In the genomic region with DNA sequence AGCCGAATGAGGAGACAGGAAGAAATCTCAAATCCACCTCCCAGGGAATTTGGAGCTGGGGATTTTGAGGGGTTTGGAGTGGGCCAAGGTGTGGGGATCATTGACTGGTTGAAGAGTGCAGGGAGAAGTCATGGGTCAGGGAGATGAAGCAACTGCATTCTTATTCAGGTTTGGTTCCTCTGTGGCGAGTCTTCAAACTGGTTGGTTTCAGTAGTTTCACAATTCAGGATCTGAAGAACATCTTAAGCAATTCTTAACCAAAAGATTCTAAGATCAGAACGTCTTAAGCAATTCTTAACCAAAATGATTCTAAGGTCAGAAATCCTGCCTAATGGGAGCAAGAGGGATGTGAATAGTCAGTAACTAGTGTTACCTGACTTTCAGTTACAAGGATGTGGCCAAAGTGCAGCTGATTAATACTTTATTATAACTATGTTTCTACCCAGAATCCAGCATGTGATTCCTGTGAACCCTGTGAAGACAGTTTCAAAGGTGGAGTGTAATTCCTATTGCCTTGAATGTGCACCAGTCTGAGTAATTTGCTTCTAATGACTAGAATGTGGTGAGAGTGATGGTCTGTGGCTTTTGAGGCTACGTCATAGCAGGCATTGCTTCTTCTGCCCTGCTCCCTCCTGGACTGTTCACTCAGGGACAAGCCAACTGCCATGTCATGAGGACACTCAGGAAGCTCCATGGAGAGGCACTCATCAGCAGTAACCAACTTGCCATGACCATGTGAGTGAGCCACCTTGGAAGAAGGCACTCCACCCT, we compare ENCODE assay signal across 15 cellular contexts.
A peak's percentile ranks its signal among the peaks of the same experiment; 100 is the strongest.
DNase-seq lines count a peak whose midpoint lies in the region; ATAC-seq, FAIRE-seq and TF ChIP-seq lines count a peak whose summit lies in the region.
"Had no signal": no experiment of that assay in that cellular context is flagged by ENCODE, and none has a peak within 500 bp of the region (broad histone marks: within the 10 kb centered on the region; RNA-seq: fewer than 3 reads in every experiment).

No MANE protein-coding gene starts in this region.

- H3K4me3 ChIP-seq in AG09309 (ENCODE audit: control insufficient read depth, low read depth, low read length), result no peak overlapping the region
- H3K4me3 ChIP-seq in SJCRH30, result no peak overlapping the region

- H3K9me3 Mint-ChIP-seq in HFFc6 (no peaks in the 10 kb centered on the region), WTC11 (peaks cover 9% of the 10 kb centered on the region)

- CTCF ChIA-PET in WTC11 (lab: Charles Lee), result interaction anchor here (1.2 to 6.4 kb wide), 2 partner anchors 9 to 62 kb away, joined by 3 to 39 read pairs; a partner anchor contains a TSS
- CTCF ChIA-PET in RWPE1 (lab: Yijun Ruan, JAX), result no interaction called here

- H3K4me1 Mint-ChIP-seq in HFFc6 (ENCODE audit: low read depth) (peaks cover 13% of the 10 kb centered on the region), WTC11 (peaks cover 51% of the 10 kb centered on the region)

- H3K4me1 ChIP-seq in SJCRH30, result peaks cover 6% of the 10 kb centered on the region

- DNase-seq in AG09309 (ENCODE audit: low read depth), result peak; percentile 16
- DNase-seq in HFFc6, result peak; percentile 64
- DNase-seq in WTC11 (ENCODE audit: low spot score), result no peak
- DNase-seq in kidney tubule cell (ENCODE audit: low spot score), result peak; percentile 59
- no peak for DNase-seq in SHP77 (lab: John Stamatoyannopoulos, UW)
- DNase-seq in RWPE1 (ENCODE audit: low spot score), result no peak
- no peak for DNase-seq in SJCRH30
- DNase-seq in HTR-8/SVneo (ENCODE audit: insufficient read length, low spot score), result no peak
- DNase-seq: activated CD4-positive, alpha-beta T cell treated with anti-CD3 and anti-CD28 coated beads, Interleukin-2, amount 50 U/mL, for 4 hours; activated naive CD4-positive, alpha-beta T cell; cortex of kidney; left cardiac atrium; NCI-H524 treated with DMSO at 0.1 percent for 48 hours; occipital lobe; stimulated activated CD4-positive, alpha-beta T cell treated with anti-CD3 and anti-CD28 coated beads, Interleukin-15, amount 100 ng/mL, for 24 hours had no signal

- H3K27ac ChIP-seq in RWPE1 (no peak overlapping the region), SJCRH30 (no peak overlapping the region)

- no peaks in the 10 kb centered on the region for H3K36me3 ChIP-seq in SJCRH30

- H3K4me3 Mint-ChIP-seq in HFFc6, result no peak overlapping the region
- no peak overlapping the region for H3K4me3 Mint-ChIP-seq in WTC11

- TF ChIP-seq CTCF in AG09309 (IDR thresholded peaks at IDR 0.05; ENCODE audit: control insufficient read depth, insufficient read depth, low read depth, low read length, missing control alignments), result no peak
- TF ChIP-seq CTCF in HFFc6 (IDR thresholded peaks at IDR 0.05), result no peak
- no peak for TF ChIP-seq CTCF in WTC11 (IDR thresholded peaks at IDR 0.05)
- TF ChIP-seq CTCF in RWPE1 (conservative IDR thresholded peaks at IDR 0.05; ENCODE audit: low read depth), result no peak

- H3K27ac Mint-ChIP-seq in HFFc6 (peak overlapping the region; percentile 14; the same call in 1 of the 2 replicates), WTC11 (peak overlapping the region; percentile 82)

- no peaks in the 10 kb centered on the region for H3K9me3 ChIP-seq in SJCRH30 (replicated peaks)

- H3K27me3 Mint-ChIP-seq in HFFc6 (ENCODE audit: insufficient read depth) (peaks cover 3% of the 10 kb centered on the region; the same call in 1 of the 2 replicates), WTC11 (ENCODE audit: low read depth) (peaks cover 11% of the 10 kb centered on the region)

- H3K36me3 Mint-ChIP-seq in HFFc6 (ENCODE audit: low read depth) (no peaks in the 10 kb centered on the region), WTC11 (peaks cover 10% of the 10 kb centered on the region)

- no peak for ATAC-seq in WTC11
- ATAC-seq: left cardiac atrium had no signal

- POLR2A ChIA-PET in WTC11 (lab: Charles Lee) (no interaction called here), RWPE1 (lab: Yijun Ruan, JAX; ENCODE audit: low non-redundant PET) (no interaction called here)

- FAIRE-seq in HTR-8/SVneo (lab: Jason Lieb, UNC), result no peak

- H3K27me3 ChIP-seq in SJCRH30, result no peaks in the 10 kb centered on the region

TF ChIP-seq in WTC11, 78 proteins besides CTCF, POLR2A, EP300 and RAD21:
- TF ChIP-seq NR3C1 (CRISPR knock-in tag; conservative IDR thresholded peaks at IDR 0.05; ENCODE audit: low read depth) (no peak), ZNF219 (CRISPR knock-in tag; IDR thresholded peaks at IDR 0.05; ENCODE audit: borderline replicate concordance) (no peak), EMX1 (CRISPR knock-in tag; IDR thresholded peaks at IDR 0.05) (no peak), ZNF232 (CRISPR knock-in tag; IDR thresholded peaks at IDR 0.05) (no peak), SMAD3 (CRISPR knock-in tag; IDR thresholded peaks at IDR 0.05; ENCODE audit: borderline replicate concordance) (no peak), KAT7 (CRISPR knock-in tag; IDR thresholded peaks at IDR 0.05; ENCODE audit: borderline replicate concordance) (no peak), JUN (CRISPR knock-in tag; IDR thresholded peaks at IDR 0.05) (no peak), SP1 (CRISPR knock-in tag; conservative IDR thresholded peaks at IDR 0.05) (no peak), NR1H2 (CRISPR knock-in tag; IDR thresholded peaks at IDR 0.05) (no peak), RORB (CRISPR knock-in tag; IDR thresholded peaks at IDR 0.05) (no peak), ZBTB21 (CRISPR knock-in tag; IDR thresholded peaks at IDR 0.05; ENCODE audit: borderline replicate concordance) (no peak), TEAD1 (CRISPR knock-in tag; IDR thresholded peaks at IDR 0.05) (no peak), HMGA2 (CRISPR knock-in tag; IDR thresholded peaks at IDR 0.05) (no peak), CBFB (CRISPR knock-in tag; IDR thresholded peaks at IDR 0.05; ENCODE audit: low read depth) (no peak)
- TF ChIP-seq, protein P1, sequence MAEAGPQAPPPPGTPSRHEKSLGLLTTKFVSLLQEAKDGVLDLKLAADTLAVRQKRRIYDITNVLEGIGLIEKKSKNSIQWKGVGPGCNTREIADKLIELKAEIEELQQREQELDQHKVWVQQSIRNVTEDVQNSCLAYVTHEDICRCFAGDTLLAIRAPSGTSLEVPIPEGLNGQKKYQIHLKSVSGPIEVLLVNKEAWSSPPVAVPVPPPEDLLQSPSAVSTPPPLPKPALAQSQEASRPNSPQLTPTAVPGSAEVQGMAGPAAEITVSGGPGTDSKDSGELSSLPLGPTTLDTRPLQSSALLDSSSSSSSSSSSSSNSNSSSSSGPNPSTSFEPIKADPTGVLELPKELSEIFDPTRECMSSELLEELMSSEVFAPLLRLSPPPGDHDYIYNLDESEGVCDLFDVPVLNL (CRISPR knock-in tag; IDR thresholded peaks at IDR 0.05; ENCODE audit: borderline replicate concordance, low read depth), result no peak
- TF ChIP-seq, protein P2, sequence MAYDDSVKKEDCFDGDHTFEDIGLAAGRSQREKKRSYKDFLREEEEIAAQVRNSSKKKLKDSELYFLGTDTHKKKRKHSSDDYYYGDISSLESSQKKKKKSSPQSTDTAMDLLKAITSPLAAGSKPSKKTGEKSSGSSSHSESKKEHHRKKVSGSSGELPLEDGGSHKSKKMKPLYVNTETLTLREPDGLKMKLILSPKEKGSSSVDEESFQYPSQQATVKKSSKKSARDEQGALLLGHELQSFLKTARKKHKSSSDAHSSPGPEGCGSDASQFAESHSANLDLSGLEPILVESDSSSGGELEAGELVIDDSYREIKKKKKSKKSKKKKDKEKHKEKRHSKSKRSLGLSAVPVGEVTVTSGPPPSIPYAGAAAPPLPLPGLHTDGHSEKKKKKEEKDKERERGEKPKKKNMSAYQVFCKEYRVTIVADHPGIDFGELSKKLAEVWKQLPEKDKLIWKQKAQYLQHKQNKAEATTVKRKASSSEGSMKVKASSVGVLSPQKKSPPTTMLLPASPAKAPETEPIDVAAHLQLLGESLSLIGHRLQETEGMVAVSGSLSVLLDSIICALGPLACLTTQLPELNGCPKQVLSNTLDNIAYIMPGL (CRISPR knock-in tag; IDR thresholded peaks at IDR 0.05), result no peak
- TF ChIP-seq, protein P3, sequence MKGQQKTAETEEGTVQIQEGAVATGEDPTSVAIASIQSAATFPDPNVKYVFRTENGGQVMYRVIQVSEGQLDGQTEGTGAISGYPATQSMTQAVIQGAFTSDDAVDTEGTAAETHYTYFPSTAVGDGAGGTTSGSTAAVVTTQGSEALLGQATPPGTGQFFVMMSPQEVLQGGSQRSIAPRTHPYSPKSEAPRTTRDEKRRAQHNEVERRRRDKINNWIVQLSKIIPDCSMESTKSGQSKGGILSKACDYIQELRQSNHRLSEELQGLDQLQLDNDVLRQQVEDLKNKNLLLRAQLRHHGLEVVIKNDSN (CRISPR knock-in tag; IDR thresholded peaks at IDR 0.05), result no peak
- TF ChIP-seq, protein P4, sequence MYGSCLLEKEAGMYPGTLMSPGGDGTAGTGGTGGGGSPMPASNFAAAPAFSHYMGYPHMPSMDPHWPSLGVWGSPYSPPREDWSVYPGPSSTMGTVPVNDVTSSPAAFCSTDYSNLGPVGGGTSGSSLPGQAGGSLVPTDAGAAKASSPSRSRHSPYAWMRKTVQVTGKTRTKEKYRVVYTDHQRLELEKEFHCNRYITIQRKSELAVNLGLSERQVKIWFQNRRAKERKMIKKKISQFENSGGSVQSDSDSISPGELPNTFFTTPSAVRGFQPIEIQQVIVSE (CRISPR knock-in tag; IDR thresholded peaks at IDR 0.05; ENCODE audit: borderline replicate concordance), result no peak

Comparison
In these comparisons a context has a peak if more than half of its experiments do, and no peak if none do; other contexts are left out.
1. DNase-seq: peak in AG09309 (single experiment), HFFc6 (single experiment) and kidney tubule cell (single experiment); none in WTC11 (single experiment), SHP77 (0 of 2), RWPE1 (single experiment), SJCRH30 (0 of 2) and HTR-8/SVneo (single experiment).